40 cellular contexts compared by ENCODE assay signal in genomic region chr2:202382684-202383083, GRCh38.
"Had no signal": no experiment of that assay in that cellular context is flagged by ENCODE, and none has a peak within 500 bp of the region (broad histone marks: within the 10 kb centered on the region; RNA-seq: fewer than 3 reads in every experiment).

No MANE protein-coding gene starts in this region.

- H3K4me3 Mint-ChIP-seq: activated B cell treated with CpG ODN at 0.5 μM for 24 hours; activated CD4-positive, alpha-beta memory T cell treated with anti-CD3 and anti-CD28 coated beads for 36 hours; activated naive CD4-positive, alpha-beta T cell treated with anti-CD3 and anti-CD28 coated beads for 36 hours; activated naive CD8-positive, alpha-beta T cell; activated naive CD8-positive, alpha-beta T cell treated with anti-CD3 and anti-CD28 coated beads, Interleukin-2, amount 50 U/mL, for 24 hours; activated T-cell treated with anti-CD3 and anti-CD28 coated beads, Interleukin-2, amount 50 U/mL, for 4 hours; activated T-helper 1 cell treated with anti-CD3 and anti-CD28 coated beads, Interleukin-12 subunit alpha, Interleukin-12 subunit beta, Interleukin-2, Interleukin-4 antibody, amounts not matched to agents 30 ng/mL and 10 ng/mL and 1 ng/mL, durations not matched to agents 14 hours and 24 hours and 36 hours had no signal

- H3K27me3 ChIP-seq: MG63, Peyer's patch, SJSA1 had no signal

- H3K36me3 Mint-ChIP-seq: activated CD4-positive, alpha-beta memory T cell treated with anti-CD3 and anti-CD28 coated beads for 36 hours; activated naive CD8-positive, alpha-beta T cell had no signal

- DNase-seq: activated B cell treated with CpG ODN at 0.5 μM for 24 hours; activated CD4-positive, alpha-beta memory T cell treated with anti-CD3 and anti-CD28 coated beads for 36 hours; activated CD4-positive, alpha-beta T cell treated with anti-CD3 and anti-CD28 coated beads for 4 hours; activated CD4-positive, alpha-beta T cell treated with anti-CD3 and anti-CD28 coated beads, Interleukin-2, amount 50 U/mL, for 1 hour; activated CD4-positive, CD25-positive, alpha-beta regulatory T cell treated with anti-CD3 and anti-CD28 coated beads, Interleukin-2, amount 50 U/mL, for 72 hours; activated CD8-positive, alpha-beta memory T cell treated with anti-CD3 and anti-CD28 coated beads, Interleukin-2, amount 50 U/mL, for 4 hours; activated gamma-delta T cell treated with Interleukin-2 at 50 U/mL for 16 hours; activated naive CD4-positive, alpha-beta T cell treated with anti-CD3 and anti-CD28 coated beads for 36 hours; activated naive CD8-positive, alpha-beta T cell treated with anti-CD3 and anti-CD28 coated beads, Interleukin-2, amount 50 U/mL, for 24 hours; activated T-cell treated with anti-CD3 and anti-CD28 coated beads for 4 hours; activated T-cell treated with anti-CD3 and anti-CD28 coated beads, Interleukin-2, amount 50 U/mL, for 4 hours; anterior cingulate cortex; central memory CD4-positive, alpha-beta T cell; Karpas-422; MG63; NCI-H1048; NCI-H1105 treated with DMSO at 0.1 percent for 48 hours; NCI-H1436; NCI-H1694; NCI-H1930; NCI-H2081 treated with DMSO at 0.1 percent for 48 hours; NCI-H226; NCI-H446 treated with DMSO at 0.1 percent for 48 hours; NCI-H524; NCI-H69; NK-92 treated with Interleukin-12 subunit alpha and Interleukin-12 subunit beta, amount 100 ng/mL, for 24 hours; PC-3; Peyer's patch; RPMI8226; SHP77 treated with DMSO at 0.1 percent for 48 hours; SW 1271; T-helper 1 cell; T-helper 2 cell; T-helper 9 cell had no signal

- H3K4me3 ChIP-seq: MG63, Peyer's patch, SJSA1 had no signal

- FAIRE-seq: bronchial epithelial cell had no signal

- H3K9me3 ChIP-seq: MG63, Peyer's patch, SJSA1 had no signal

- H3K27ac Mint-ChIP-seq: activated B cell treated with CpG ODN at 0.5 μM for 24 hours; activated CD4-positive, alpha-beta memory T cell treated with anti-CD3 and anti-CD28 coated beads for 36 hours; activated naive CD4-positive, alpha-beta T cell treated with anti-CD3 and anti-CD28 coated beads for 36 hours; activated naive CD8-positive, alpha-beta T cell; activated naive CD8-positive, alpha-beta T cell treated with anti-CD3 and anti-CD28 coated beads, Interleukin-2, amount 50 U/mL, for 24 hours; activated T-helper 1 cell treated with anti-CD3 and anti-CD28 coated beads, Interleukin-12 subunit alpha, Interleukin-12 subunit beta, Interleukin-2, Interleukin-4 antibody, amounts not matched to agents 30 ng/mL and 10 ng/mL and 1 ng/mL, durations not matched to agents 14 hours and 24 hours and 36 hours; brain had no signal

- H3K27ac ChIP-seq: Peyer's patch, SJSA1, VCaP had no signal

- H3K36me3 ChIP-seq: MG63, Peyer's patch had no signal

- ATAC-seq: activated naive CD8-positive, alpha-beta T cell treated with anti-CD3 and anti-CD28 coated beads, Interleukin-2, amount 50 U/mL, for 24 hours; activated T-cell treated with anti-CD3 and anti-CD28 coated beads, Interleukin-2, amount 50 U/mL, for 4 hours; PC-3 had no signal

- H3K9me3 Mint-ChIP-seq: activated B cell treated with CpG ODN at 0.5 μM for 24 hours; activated CD4-positive, alpha-beta memory T cell treated with anti-CD3 and anti-CD28 coated beads for 36 hours; activated naive CD4-positive, alpha-beta T cell treated with anti-CD3 and anti-CD28 coated beads for 36 hours; activated naive CD8-positive, alpha-beta T cell treated with anti-CD3 and anti-CD28 coated beads, Interleukin-2, amount 50 U/mL, for 24 hours; activated T-cell treated with anti-CD3 and anti-CD28 coated beads, Interleukin-2, amount 50 U/mL, for 4 hours; activated T-helper 1 cell treated with anti-CD3 and anti-CD28 coated beads, Interleukin-12 subunit alpha, Interleukin-12 subunit beta, Interleukin-2, Interleukin-4 antibody, amounts not matched to agents 30 ng/mL and 10 ng/mL and 1 ng/mL, durations not matched to agents 14 hours and 24 hours and 36 hours had no signal

- H3K27me3 Mint-ChIP-seq: activated B cell treated with CpG ODN at 0.5 μM for 24 hours; activated CD4-positive, alpha-beta memory T cell treated with anti-CD3 and anti-CD28 coated beads for 36 hours; activated naive CD8-positive, alpha-beta T cell; activated naive CD8-positive, alpha-beta T cell treated with anti-CD3 and anti-CD28 coated beads, Interleukin-2, amount 50 U/mL, for 24 hours had no signal
